In genomic region chr2:232929303-232930123, GRCh38 we compare ENCODE assay signal across 16 cellular contexts. TPM values are rescaled to one million over a fixed set of nuclear protein-coding genes. Genes with fewer than 3 reads are reported as not detected.
DNase-seq lines count a peak whose midpoint lies in the region; ATAC-seq and TF ChIP-seq lines count a peak whose summit lies in the region.
"Had no signal": no experiment of that assay in that cellular context is flagged by ENCODE, and none has a peak within 500 bp of the region (broad histone marks: within the 10 kb centered on the region; RNA-seq: fewer than 3 reads in every experiment).

No MANE protein-coding gene starts in this region.

- H3K9me3 ChIP-seq in HUES6 (ENCODE audit: control insufficient read depth, insufficient read depth, low read depth, low read length): no peaks in the 10 kb centered on the region
- H3K9me3 ChIP-seq: thoracic aorta had no signal

- DNase-seq in NCI-H748 (lab: John Stamatoyannopoulos, UW; ENCODE audit: unreplicated experiment) (peak; percentile 50), NCI-H748 treated with DMSO at 0.1 percent for 48 hours (lab: John Stamatoyannopoulos, UW) (no peak), chondrocyte (ENCODE audit: low spot score) (no peak), GM20000 (ENCODE audit: low spot score) (no peak), DMS 273 treated with DMSO at 0.1 percent for 48 hours (lab: John Stamatoyannopoulos, UW) (no peak)
- no peak for DNase-seq in naive thymus-derived CD8-positive, alpha-beta T cell
- DNase-seq: 8988T; activated CD4-positive, CD25-positive, alpha-beta regulatory T cell; activated effector memory CD4-positive, alpha-beta T cell treated with anti-CD3 and anti-CD28 coated beads, Interleukin-2, amount 50 U/mL, for 16 hours; COR-L47; NCI-H2171; nucleus accumbens; spleen had no signal

- H3K36me3 Mint-ChIP-seq in chondrocyte (ENCODE audit: low read depth): peaks cover 3% of the 10 kb centered on the region
- peaks cover 0 to 7% (median 3%) of the 10 kb centered on the region in 3 donors for H3K36me3 Mint-ChIP-seq in naive thymus-derived CD8-positive, alpha-beta T cell

- H3K27ac ChIP-seq in HUES6 (ENCODE audit: low read depth, low read length): no peak overlapping the region
- H3K27ac ChIP-seq: spleen, thoracic aorta had no signal

- ATAC-seq in naive thymus-derived CD8-positive, alpha-beta T cell: no peak
- ATAC-seq in HG03460 (IDR thresholded peaks at IDR 0.05; ENCODE audit: unreplicated experiment): no peak

- no peaks in the 10 kb centered on the region for H3K36me3 ChIP-seq in HUES6 (ENCODE audit: control insufficient read depth, insufficient read depth, low read length)
- H3K36me3 ChIP-seq: spleen, thoracic aorta had no signal

- H3K27ac Mint-ChIP-seq in chondrocyte (ENCODE audit: unreplicated experiment): no peak overlapping the region
- H3K27ac Mint-ChIP-seq in naive thymus-derived CD8-positive, alpha-beta T cell: no peak overlapping the region

- TF ChIP-seq CTCF in chondrocyte (IDR thresholded peaks at IDR 0.05) (no peak), GM20000 (IDR thresholded peaks at IDR 0.05; ENCODE audit: extremely low read depth, missing control alignments) (no peak)

- no peak overlapping the region for H3K9ac ChIP-seq in HUES6 (ENCODE audit: low read length)

- POLR2A ChIA-PET in naive thymus-derived CD8-positive, alpha-beta T cell (lab: Charles Lee): no interaction called here

- H3K4me1 Mint-ChIP-seq in chondrocyte (ENCODE audit: low read depth): peaks cover 6% of the 10 kb centered on the region
- H3K4me1 Mint-ChIP-seq in naive thymus-derived CD8-positive, alpha-beta T cell: peaks cover 7 to 18% (median 12%) of the 10 kb centered on the region in 4 donors

- peak overlapping the region; percentile 58 for H3K4me3 Mint-ChIP-seq in chondrocyte (ENCODE audit: unreplicated experiment)
- H3K4me3 Mint-ChIP-seq in naive thymus-derived CD8-positive, alpha-beta T cell: peak overlapping the region; percentile 43 to 77 (median 72)

- H3K4me1 ChIP-seq in HUES6 (ENCODE audit: control insufficient read depth, insufficient read depth, low read length): peaks cover 23% of the 10 kb centered on the region

- peak overlapping the region; percentile 49 for H3K4me3 ChIP-seq in HUES6 (ENCODE audit: low read depth, low read length)
- H3K4me3 ChIP-seq: thoracic aorta had no signal

- H3K27me3 Mint-ChIP-seq in chondrocyte (ENCODE audit: low read depth): peaks cover 45% of the 10 kb centered on the region
- H3K27me3 Mint-ChIP-seq in naive thymus-derived CD8-positive, alpha-beta T cell: peaks cover 38 to 66% (median 55%) of the 10 kb centered on the region in 5 donors

- peaks cover 2% of the 10 kb centered on the region for H3K9me3 Mint-ChIP-seq in chondrocyte (ENCODE audit: low read depth)
- peaks cover 0 to 4% (median 2%) of the 10 kb centered on the region in 9 donors for H3K9me3 Mint-ChIP-seq in naive thymus-derived CD8-positive, alpha-beta T cell

- peaks cover 71% of the 10 kb centered on the region for H3K27me3 ChIP-seq in HUES6 (ENCODE audit: control insufficient read depth, insufficient read depth, low read length)

RNA-seq across cellular contexts. Expression of gene SNORC, which starts 59.4 kb away (rescaled TPM):
- total RNA-seq in chondrocyte: 2.1 to 3.4 TPM (median 2.2 TPM) in 3 replicates
- total RNA-seq in naive thymus-derived CD8-positive, alpha-beta T cell: 1 to 10 TPM; 4.0 to 4.7 TPM
- not detected for polyA plus RNA-seq in naive thymus-derived CD8-positive, alpha-beta T cell
